14 cellular contexts compared by ENCODE assay signal in genomic region chr16:2500634-2500936, GRCh38. TPM values are rescaled to one million over a fixed set of nuclear protein-coding genes. Genes with fewer than 3 reads are reported as not detected.
DNase-seq lines count a peak whose midpoint lies in the region; ATAC-seq and TF ChIP-seq lines count a peak whose summit lies in the region.
"Had no signal": no experiment of that assay in that cellular context is flagged by ENCODE, and none has a peak within 500 bp of the region (broad histone marks: within the 10 kb centered on the region; RNA-seq: fewer than 3 reads in every experiment).

No MANE protein-coding gene starts in this region.

- H3K4me3 ChIP-seq in H7 (ENCODE audit: insufficient read depth, low read depth, low read length) (no peak overlapping the region), kidney epithelial cell (ENCODE audit: low read depth, low read length) (no peak overlapping the region), uterus (no peak overlapping the region)

- no peaks in the 10 kb centered on the region for H3K27me3 ChIP-seq in H7 (ENCODE audit: control insufficient read depth, insufficient read depth, low read length)
- no peaks in the 10 kb centered on the region for H3K27me3 ChIP-seq in kidney epithelial cell (ENCODE audit: control insufficient read depth, insufficient read depth, low read length)
- no peaks in the 10 kb centered on the region for H3K27me3 ChIP-seq in uterus
- H3K27me3 ChIP-seq: colonic mucosa, neutrophil, spleen, stomach, transverse colon had no signal

- H3K27ac ChIP-seq in uterus: no peak overlapping the region
- H3K27ac ChIP-seq: colonic mucosa had no signal

- CTCF ChIA-PET in GM10248 (lab: Yijun Ruan, JAX): interaction anchor here (0.6 to 3.9 kb wide), 33 partner anchors 10 to 306 kb away, joined by 3 to 36 read pairs (median 4); partner anchors contain the start of genes ABCA3, CCNF, ECI1 and RNPS1

- H3K36me3 ChIP-seq in H7 (replicated peaks; ENCODE audit: control insufficient read depth, insufficient read depth, low read length) (peaks cover 2% of the 10 kb centered on the region), kidney epithelial cell (ENCODE audit: control insufficient read depth, insufficient read depth, low read length) (peaks cover 5% of the 10 kb centered on the region), uterus (no peaks in the 10 kb centered on the region)
- H3K36me3 ChIP-seq: colonic mucosa, transverse colon had no signal

- peak; percentile 17 for ATAC-seq in SK-N-SH treated with all-trans-retinoic acid at 6 μM for 48 hours

- peak; percentile 15 for TF ChIP-seq CTCF in kidney epithelial cell (IDR thresholded peaks at IDR 0.05; ENCODE audit: insufficient read depth, low read length, poor library complexity, severe bottlenecking)
- no peak for TF ChIP-seq CTCF in GM10248 (IDR thresholded peaks at IDR 0.05; ENCODE audit: control extremely low read depth, extremely low read depth, low read depth, missing control alignments)
- TF ChIP-seq CTCF in uterus (IDR thresholded peaks at IDR 0.05): no peak

- DNase-seq in H7: peak; percentile 81
- DNase-seq in kidney epithelial cell (ENCODE audit: low read depth): no peak
- DNase-seq in GM10248 (ENCODE audit: extremely low spot score): no peak
- DNase-seq in uterus: no peak
- no peak for DNase-seq in stimulated activated naive CD4-positive, alpha-beta T cell treated with Interleukin-2 at 50 U/mL for 16 hours (lab: John Stamatoyannopoulos, UW)

- no peak for TF ChIP-seq POLR2A in uterus (IDR thresholded peaks at IDR 0.05)

- H3K4me1 ChIP-seq in uterus: peaks cover 0 to 14% of the 10 kb centered on the region in 2 donors

- no peaks in the 10 kb centered on the region for H3K9me3 ChIP-seq in uterus
- H3K9me3 ChIP-seq: colonic mucosa, neutrophil, spleen, stomach, transverse colon had no signal

- intact Hi-C loops in uterus (cut with DNase I; ENCODE audit: low total_unique reads): no loop called here

- POLR2A ChIA-PET in GM10248 (lab: Yijun Ruan, JAX): interaction anchor here (1.0 kb wide), 1 partner anchor 345 kb away, joined by 3 read pairs; the partner anchor contains the start of gene TRAF7

TF ChIP-seq in SK-N-SH treated with all-trans-retinoic acid at 6 μM for 48 hours, 23 proteins besides CTCF, POLR2A, EP300 and RAD21:
- TF ChIP-seq, protein P1, sequence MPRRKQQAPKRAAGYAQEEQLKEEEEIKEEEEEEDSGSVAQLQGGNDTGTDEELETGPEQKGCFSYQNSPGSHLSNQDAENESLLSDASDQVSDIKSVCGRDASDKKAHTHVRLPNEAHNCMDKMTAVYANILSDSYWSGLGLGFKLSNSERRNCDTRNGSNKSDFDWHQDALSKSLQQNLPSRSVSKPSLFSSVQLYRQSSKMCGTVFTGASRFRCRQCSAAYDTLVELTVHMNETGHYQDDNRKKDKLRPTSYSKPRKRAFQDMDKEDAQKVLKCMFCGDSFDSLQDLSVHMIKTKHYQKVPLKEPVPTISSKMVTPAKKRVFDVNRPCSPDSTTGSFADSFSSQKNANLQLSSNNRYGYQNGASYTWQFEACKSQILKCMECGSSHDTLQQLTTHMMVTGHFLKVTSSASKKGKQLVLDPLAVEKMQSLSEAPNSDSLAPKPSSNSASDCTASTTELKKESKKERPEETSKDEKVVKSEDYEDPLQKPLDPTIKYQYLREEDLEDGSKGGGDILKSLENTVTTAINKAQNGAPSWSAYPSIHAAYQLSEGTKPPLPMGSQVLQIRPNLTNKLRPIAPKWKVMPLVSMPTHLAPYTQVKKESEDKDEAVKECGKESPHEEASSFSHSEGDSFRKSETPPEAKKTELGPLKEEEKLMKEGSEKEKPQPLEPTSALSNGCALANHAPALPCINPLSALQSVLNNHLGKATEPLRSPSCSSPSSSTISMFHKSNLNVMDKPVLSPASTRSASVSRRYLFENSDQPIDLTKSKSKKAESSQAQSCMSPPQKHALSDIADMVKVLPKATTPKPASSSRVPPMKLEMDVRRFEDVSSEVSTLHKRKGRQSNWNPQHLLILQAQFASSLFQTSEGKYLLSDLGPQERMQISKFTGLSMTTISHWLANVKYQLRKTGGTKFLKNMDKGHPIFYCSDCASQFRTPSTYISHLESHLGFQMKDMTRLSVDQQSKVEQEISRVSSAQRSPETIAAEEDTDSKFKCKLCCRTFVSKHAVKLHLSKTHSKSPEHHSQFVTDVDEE (CRISPR knock-in tag; IDR thresholded peaks at IDR 0.05): no peak
- TF ChIP-seq BACH2 (CRISPR knock-in tag; IDR thresholded peaks at IDR 0.05; ENCODE audit: borderline replicate concordance) (no peak), CREB5 (CRISPR knock-in tag; IDR thresholded peaks at IDR 0.05; ENCODE audit: low read depth) (no peak)
- TF ChIP-seq, protein P2, sequence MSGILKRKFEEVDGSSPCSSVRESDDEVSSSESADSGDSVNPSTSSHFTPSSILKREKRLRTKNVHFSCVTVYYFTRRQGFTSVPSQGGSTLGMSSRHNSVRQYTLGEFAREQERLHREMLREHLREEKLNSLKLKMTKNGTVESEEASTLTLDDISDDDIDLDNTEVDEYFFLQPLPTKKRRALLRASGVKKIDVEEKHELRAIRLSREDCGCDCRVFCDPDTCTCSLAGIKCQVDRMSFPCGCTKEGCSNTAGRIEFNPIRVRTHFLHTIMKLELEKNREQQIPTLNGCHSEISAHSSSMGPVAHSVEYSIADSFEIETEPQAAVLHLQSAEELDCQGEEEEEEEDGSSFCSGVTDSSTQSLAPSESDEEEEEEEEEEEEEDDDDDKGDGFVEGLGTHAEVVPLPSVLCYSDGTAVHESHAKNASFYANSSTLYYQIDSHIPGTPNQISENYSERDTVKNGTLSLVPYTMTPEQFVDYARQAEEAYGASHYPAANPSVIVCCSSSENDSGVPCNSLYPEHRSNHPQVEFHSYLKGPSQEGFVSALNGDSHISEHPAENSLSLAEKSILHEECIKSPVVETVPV (CRISPR knock-in tag; IDR thresholded peaks at IDR 0.05): no peak
TF ChIP-seq in SK-N-SH treated with all-trans-retinoic acid at 6 μM for 48 hours: peak in this region for 0.

RNA-seq across cellular contexts. Expression of gene ATP6V0C, which starts 13.2 kb away (rescaled TPM):
- total RNA-seq in H7 (2014; rRNA removed; shearing (Covaris generic)): 40.5 and 56.4 TPM in 2 replicates
- total RNA-seq in kidney epithelial cell: 79.1 and 139 TPM in 2 replicates
- total RNA-seq in uterus: 100 to 1,000 TPM in 1 of 4 donors, 10 to 100 TPM in 3; 14.3 to 126 (median 41.4) TPM

RNA-seq across cellular contexts. Expression of gene AMDHD2, which starts 19.6 kb away (rescaled TPM):
- 50.5 and 62.3 TPM in 2 replicates for total RNA-seq in H7 (2014; rRNA removed; shearing (Covaris generic))
- 76.0 and 87.5 TPM in 2 replicates for total RNA-seq in kidney epithelial cell
- 10 to 100 TPM in 3 of 4 donors, 1 to 10 TPM in 1; 7.9 to 36.5 (median 22.0) TPM for total RNA-seq in uterus

RNA-seq across cellular contexts. Expression of gene TBC1D24, which starts 25.7 kb away (rescaled TPM):
- total RNA-seq in H7 (2014; rRNA removed; shearing (Covaris generic)): 12.3 and 13.5 TPM in 2 replicates
- total RNA-seq in kidney epithelial cell (14.5 and 15.9 TPM in 2 replicates), uterus (10 to 100 TPM in 1 of 4 donors, 1 to 10 TPM in 2, under 1 TPM in 1; 0.59 to 21.6 (median 4.6) TPM)

RNA-seq across cellular contexts. Expression of gene NTN3, which starts 29.5 kb away (rescaled TPM):
- 0.73 TPM in 1 of 2 replicates, not detected in the other for total RNA-seq in H7 (2014; rRNA removed; shearing (Covaris generic))
- total RNA-seq in kidney epithelial cell (0.17 and 0.41 TPM in 2 replicates), uterus (10 to 100 TPM in 1 of 4 donors, 1 to 10 TPM in 1, not detected in 2; 1.3 to 15.5 TPM)
- total RNA-seq: activated CD4-positive, alpha-beta T cell treated with anti-CD3 and anti-CD28 coated beads, Interleukin-2, amount 10 ng/mL, durations not matched to agents 7 days and 5 days; colonic mucosa; T-helper 1 cell treated with Interleukin-12 subunit alpha and Interleukin-12 subunit beta and Interleukin-4 antibody, amounts not matched to agents 30 ng/mL and 1 ng/mL, for 36 hours; transverse colon had no signal

RNA-seq across cellular contexts. Expression of gene CEMP1, which starts 30.6 kb away (rescaled TPM):
- total RNA-seq in H7 (2014; rRNA removed; shearing (Covaris generic)): not detected in 2 replicates
- total RNA-seq in kidney epithelial cell: not detected in 2 replicates
- total RNA-seq in uterus: 1 to 10 TPM in 1 of 4 donors, under 1 TPM in 1, not detected in 2; 0.46 to 3.3 TPM
- total RNA-seq: fibroblast of lung had no signal
